Comparison of ENCODE assay signal across 36 cellular contexts in genomic region chr10:125602825-125603224, GRCh38.
"Had no signal": no experiment of that assay in that cellular context is flagged by ENCODE, and none has a peak within 500 bp of the region (broad histone marks: within the 10 kb centered on the region; RNA-seq: fewer than 3 reads in every experiment).

No MANE protein-coding gene starts in this region.

- ATAC-seq: activated naive CD4-positive, alpha-beta T cell treated with anti-CD3 and anti-CD28 coated beads, Interleukin-2, amount 50 U/mL, for 72 hours; activated naive CD8-positive, alpha-beta T cell treated with anti-CD3 and anti-CD28 coated beads, Interleukin-2, amount 50 U/mL, for 24 hours; activated T-cell treated with anti-CD3 and anti-CD28 coated beads, Interleukin-2, amount 50 U/mL, for 4 hours; activated T-cell treated with anti-CD3 and anti-CD28 coated beads, Interleukin-2, amount 50 U/mL, for 72 hours; activated T-helper 17 cell treated with anti-CD3 and anti-CD28 coated beads, Interleukin-2, amount 50 U/mL, for 72 hours; body of pancreas had no signal

- H3K36me3 ChIP-seq: adrenal gland, ascending aorta, brain microvascular endothelial cell, breast epithelium, cardiac muscle cell had no signal

- H3K4me3 ChIP-seq: adrenal gland, ascending aorta, body of pancreas, breast epithelium, cardiac muscle cell had no signal

- H3K36me3 Mint-ChIP-seq: activated naive CD4-positive, alpha-beta T cell treated with anti-CD3 and anti-CD28 coated beads, Interleukin-2, amount 10 ng/mL, durations not matched to agents 7 days and 5 days; activated naive CD4-positive, alpha-beta T cell treated with anti-CD3 and anti-CD28 coated beads, Interleukin-2, amount 50 U/mL, for 24 hours; activated naive CD4-positive, alpha-beta T cell treated with anti-CD3 and anti-CD28 coated beads, Interleukin-2, amount 50 U/mL, for 72 hours; activated naive CD8-positive, alpha-beta T cell; activated naive CD8-positive, alpha-beta T cell treated with anti-CD3 and anti-CD28 coated beads for 36 hours; brain had no signal

- H3K9me3 ChIP-seq: adrenal gland, body of pancreas had no signal

- H3K27ac ChIP-seq: adrenal gland, ascending aorta, body of pancreas, brain microvascular endothelial cell, breast epithelium, cardiac muscle cell had no signal

- H3K27me3 Mint-ChIP-seq: activated naive CD4-positive, alpha-beta T cell treated with anti-CD3 and anti-CD28 coated beads, Interleukin-2, amount 10 ng/mL, durations not matched to agents 7 days and 5 days; activated naive CD8-positive, alpha-beta T cell treated with anti-CD3 and anti-CD28 coated beads, Interleukin-2, amount 10 ng/mL, durations not matched to agents 7 days and 5 days; activated naive CD8-positive, alpha-beta T cell treated with anti-CD3 and anti-CD28 coated beads, Interleukin-2, amount 50 U/mL, for 24 hours had no signal

- H3K4me3 Mint-ChIP-seq: activated naive CD4-positive, alpha-beta T cell treated with anti-CD3 and anti-CD28 coated beads for 36 hours; activated naive CD4-positive, alpha-beta T cell treated with anti-CD3 and anti-CD28 coated beads, Interleukin-2, amount 10 ng/mL, durations not matched to agents 7 days and 5 days; activated naive CD4-positive, alpha-beta T cell treated with anti-CD3 and anti-CD28 coated beads, Interleukin-2, amount 50 U/mL, for 24 hours; activated naive CD8-positive, alpha-beta T cell; activated naive CD8-positive, alpha-beta T cell treated with anti-CD3 and anti-CD28 coated beads for 36 hours; activated naive CD8-positive, alpha-beta T cell treated with anti-CD3 and anti-CD28 coated beads, Interleukin-2, amount 10 ng/mL, durations not matched to agents 7 days and 5 days; activated naive CD8-positive, alpha-beta T cell treated with anti-CD3 and anti-CD28 coated beads, Interleukin-2, amount 50 U/mL, for 24 hours; activated T-cell treated with anti-CD3 and anti-CD28 coated beads, Interleukin-2, amount 50 U/mL, for 24 hours; activated T-cell treated with anti-CD3 and anti-CD28 coated beads, Interleukin-2, amount 50 U/mL, for 4 hours; activated T-cell treated with anti-CD3 and anti-CD28 coated beads, Interleukin-2, amount 50 U/mL, for 72 hours; activated T-helper 1 cell treated with anti-CD3 and anti-CD28 coated beads, Interleukin-12 subunit alpha, Interleukin-12 subunit beta, Interleukin-2, Interleukin-4 antibody, amounts not matched to agents 30 ng/mL and 10 ng/mL and 1 ng/mL, durations not matched to agents 14 hours and 24 hours and 36 hours; activated T-helper 17 cell treated with anti-CD3 and anti-CD28 coated beads, Interleukin-2, amount 50 U/mL, for 72 hours; brain; central memory CD8-positive, alpha-beta T cell had no signal

- DNase-seq: activated effector memory CD4-positive, alpha-beta T cell treated with anti-CD3 and anti-CD28 coated beads, Interleukin-2, amount 50 U/mL, for 16 hours; activated effector memory CD4-positive, alpha-beta T cell treated with Interleukin-2 at 50 U/mL for 16 hours; activated naive CD4-positive, alpha-beta T cell; activated naive CD4-positive, alpha-beta T cell treated with anti-CD3 and anti-CD28 coated beads for 36 hours; activated naive CD4-positive, alpha-beta T cell treated with anti-CD3 and anti-CD28 coated beads, Interleukin-2, amount 10 ng/mL, durations not matched to agents 7 days and 5 days; activated naive CD4-positive, alpha-beta T cell treated with anti-CD3 and anti-CD28 coated beads, Interleukin-2, amount 50 U/mL, for 16 hours; activated naive CD4-positive, alpha-beta T cell treated with Interleukin-2 at 50 U/mL for 16 hours; activated naive CD8-positive, alpha-beta T cell treated with anti-CD3 and anti-CD28 coated beads for 36 hours; activated naive CD8-positive, alpha-beta T cell treated with anti-CD3 and anti-CD28 coated beads, Interleukin-2, amount 10 ng/mL, durations not matched to agents 7 days and 5 days; activated naive CD8-positive, alpha-beta T cell treated with anti-CD3 and anti-CD28 coated beads, Interleukin-2, amount 50 U/mL, for 24 hours; activated T-cell treated with anti-CD3 and anti-CD28 coated beads, Interleukin-2, amount 50 U/mL, for 1 hour; activated T-cell treated with anti-CD3 and anti-CD28 coated beads, Interleukin-2, amount 50 U/mL, for 24 hours; activated T-cell treated with anti-CD3 and anti-CD28 coated beads, Interleukin-2, amount 50 U/mL, for 4 hours; activated T-cell treated with anti-CD3 and anti-CD28 coated beads, Interleukin-2, amount 50 U/mL, for 48 hours; activated T-cell treated with anti-CD3 and anti-CD28 coated beads, Interleukin-2, amount 50 U/mL, for 72 hours; adrenal gland; amniotic stem cell; amygdala; anterior cingulate cortex; aorta; body of pancreas; brain microvascular endothelial cell; caudate nucleus; central memory CD4-positive, alpha-beta T cell; cerebellar nuclear complex had no signal

- H3K27ac Mint-ChIP-seq: activated naive CD4-positive, alpha-beta T cell treated with anti-CD3 and anti-CD28 coated beads for 36 hours; activated naive CD4-positive, alpha-beta T cell treated with anti-CD3 and anti-CD28 coated beads, Interleukin-2, amount 10 ng/mL, durations not matched to agents 7 days and 5 days; activated naive CD4-positive, alpha-beta T cell treated with anti-CD3 and anti-CD28 coated beads, Interleukin-2, amount 50 U/mL, for 24 hours; activated naive CD4-positive, alpha-beta T cell treated with anti-CD3 and anti-CD28 coated beads, Interleukin-2, amount 50 U/mL, for 72 hours; activated naive CD8-positive, alpha-beta T cell; activated naive CD8-positive, alpha-beta T cell treated with anti-CD3 and anti-CD28 coated beads for 36 hours; activated naive CD8-positive, alpha-beta T cell treated with anti-CD3 and anti-CD28 coated beads, Interleukin-2, amount 10 ng/mL, durations not matched to agents 7 days and 5 days; activated naive CD8-positive, alpha-beta T cell treated with anti-CD3 and anti-CD28 coated beads, Interleukin-2, amount 50 U/mL, for 24 hours; activated T-cell treated with anti-CD3 and anti-CD28 coated beads, Interleukin-2, amount 50 U/mL, for 24 hours; activated T-cell treated with anti-CD3 and anti-CD28 coated beads, Interleukin-2, amount 50 U/mL, for 72 hours; activated T-helper 1 cell treated with anti-CD3 and anti-CD28 coated beads, Interleukin-12 subunit alpha, Interleukin-12 subunit beta, Interleukin-2, Interleukin-4 antibody, amounts not matched to agents 30 ng/mL and 10 ng/mL and 1 ng/mL, durations not matched to agents 14 hours and 24 hours and 36 hours; activated T-helper 17 cell treated with anti-CD3 and anti-CD28 coated beads, Interleukin-2, amount 50 U/mL, for 72 hours; activated T-helper 2 cell treated with anti-CD3 and anti-CD28 coated beads, Interferon-gamma antibody, Interleukin-2, Interleukin-4, amounts not matched to agents 10 μg/mL and 5 μg/mL and 100 μg/mL, durations not matched to agents 14 hours and 24 hours and 36 hours; brain had no signal

- H3K9me3 Mint-ChIP-seq: activated naive CD4-positive, alpha-beta T cell treated with anti-CD3 and anti-CD28 coated beads, Interleukin-2, amount 50 U/mL, for 24 hours; activated T-cell treated with anti-CD3 and anti-CD28 coated beads, Interleukin-2, amount 50 U/mL, for 72 hours had no signal

- H3K4me1 ChIP-seq: adrenal gland, ascending aorta, body of pancreas, breast epithelium had no signal

- H3K4me1 Mint-ChIP-seq: activated naive CD4-positive, alpha-beta T cell treated with anti-CD3 and anti-CD28 coated beads, Interleukin-2, amount 50 U/mL, for 24 hours; activated naive CD8-positive, alpha-beta T cell treated with anti-CD3 and anti-CD28 coated beads for 36 hours; activated naive CD8-positive, alpha-beta T cell treated with anti-CD3 and anti-CD28 coated beads, Interleukin-2, amount 50 U/mL, for 24 hours; activated T-helper 17 cell treated with anti-CD3 and anti-CD28 coated beads, Interleukin-2, amount 50 U/mL, for 72 hours; brain had no signal

- H3K27me3 ChIP-seq: adrenal gland, ascending aorta, body of pancreas, brain microvascular endothelial cell, cardiac muscle cell had no signal
